8 cellular contexts compared by ENCODE assay signal in the genomic region with DNA sequence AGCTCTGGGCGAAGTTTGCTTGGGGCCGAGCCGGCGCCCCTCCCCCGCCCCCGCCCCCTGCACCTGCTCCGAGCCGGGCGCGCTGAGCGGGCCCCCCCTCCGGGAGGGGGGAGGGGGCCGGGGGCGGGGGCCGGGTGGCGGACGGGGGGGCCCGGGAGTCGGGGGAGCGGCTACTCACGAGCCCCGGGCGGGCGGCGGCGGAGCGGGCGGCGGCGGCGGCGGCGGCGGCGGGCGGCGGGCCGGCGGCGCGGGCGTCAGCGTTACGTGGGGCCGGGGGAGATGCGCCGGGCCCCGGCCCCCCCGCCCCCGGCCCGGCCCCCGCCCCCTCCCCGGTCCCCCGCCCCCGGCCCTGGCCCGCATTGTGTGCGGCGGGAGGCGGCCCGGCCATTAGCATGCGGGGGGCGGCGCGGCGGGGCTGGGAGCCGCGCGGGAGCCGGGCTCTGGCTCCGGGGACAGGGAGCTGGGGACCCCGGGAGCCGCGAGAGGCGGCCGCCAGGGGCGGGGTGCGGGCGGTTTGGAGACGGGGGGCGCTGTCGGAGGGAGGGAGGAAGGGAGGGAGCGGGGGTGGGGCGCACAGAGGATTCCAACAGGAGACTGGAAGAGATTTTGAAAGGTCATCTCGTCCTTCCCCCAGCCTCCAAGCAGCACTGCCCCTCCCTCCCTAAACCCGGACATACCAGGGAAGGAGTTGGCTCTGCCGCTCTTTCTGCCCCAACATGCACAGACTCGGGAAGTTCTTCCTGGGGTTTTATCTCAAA. TPM values are rescaled to one million over a fixed set of nuclear protein-coding genes. Genes with fewer than 3 reads are reported as not detected.
DNase-seq lines count a peak whose midpoint lies in the region; ATAC-seq lines count a peak whose summit lies in the region.

ZNF219 (minus strand) TSS at position 522 of the 758 bp plus-strand sequence. CDS start 5,064 bp downstream, outside the sequence.

- peak within 1 kb of the TSS; percentile 90 to 93 (median 90) for H3K27ac Mint-ChIP-seq in CD4-positive, CD25-positive, alpha-beta regulatory T cell
- H3K27ac Mint-ChIP-seq in central memory CD8-positive, alpha-beta T cell (ENCODE audit: low read depth) = peak within 1 kb of the TSS; percentile 80

- H3K4me3 ChIP-seq in CD4-positive, CD25-positive, alpha-beta regulatory T cell (ENCODE audit: low read depth, low read length) = peak within 1 kb of the TSS; percentile 71
- H3K4me3 ChIP-seq in iPS-20b (ENCODE audit: low read length) (peak within 1 kb of the TSS; percentile 89), skeletal muscle cell (ENCODE audit: low read depth, low read length) (peak within 1 kb of the TSS; percentile 65)

- peaks cover 22% of the 10 kb centered on the region for H3K4me1 ChIP-seq in CD4-positive, CD25-positive, alpha-beta regulatory T cell (ENCODE audit: control insufficient read depth, insufficient read depth, low read length, poor library complexity, severe bottlenecking)
- H3K4me1 ChIP-seq in iPS-20b (ENCODE audit: insufficient read depth, low read length) = peaks cover 62% of the 10 kb centered on the region

- peak; percentile 28 to 29 for ATAC-seq in CD4-positive, CD25-positive, alpha-beta regulatory T cell (ENCODE audit: low read depth in 2 of 2)
- peak; percentile 33 for ATAC-seq in HG02885 (IDR thresholded peaks at IDR 0.05; ENCODE audit: poor library complexity, unreplicated experiment)
- peak; percentile 33 for ATAC-seq in central memory CD8-positive, alpha-beta T cell (replicated peaks; ENCODE audit: extremely low read depth, poor library complexity, severe bottlenecking)
- ATAC-seq in GM19035 (IDR thresholded peaks at IDR 0.05; ENCODE audit: unreplicated experiment) = no peak
- ATAC-seq in GM19397 (IDR thresholded peaks at IDR 0.05; ENCODE audit: unreplicated experiment) = no peak

- H3K9me3 ChIP-seq in CD4-positive, CD25-positive, alpha-beta regulatory T cell (ENCODE audit: control insufficient read depth in 2 of 2, low read length in 2 of 2) = no peaks in the 10 kb centered on the region
- no peaks in the 10 kb centered on the region for H3K9me3 ChIP-seq in iPS-20b (ENCODE audit: insufficient read depth, low read depth, low read length)

- H3K9ac ChIP-seq in iPS-20b (ENCODE audit: low read depth, low read length) = peak within 1 kb of the TSS; percentile 95

- H3K9me3 Mint-ChIP-seq in CD4-positive, CD25-positive, alpha-beta regulatory T cell = peaks cover 0 to 4% (median 0%) of the 10 kb centered on the region in 7 donors
- no peaks in the 10 kb centered on the region for H3K9me3 Mint-ChIP-seq in central memory CD8-positive, alpha-beta T cell

- H3K4me3 Mint-ChIP-seq in CD4-positive, CD25-positive, alpha-beta regulatory T cell = peak within 1 kb of the TSS; percentile 86 to 96 (median 90)
- peak within 1 kb of the TSS; percentile 86 for H3K4me3 Mint-ChIP-seq in central memory CD8-positive, alpha-beta T cell

- peaks cover 12 to 28% (median 14%) of the 10 kb centered on the region in 4 donors for H3K4me1 Mint-ChIP-seq in CD4-positive, CD25-positive, alpha-beta regulatory T cell
- H3K4me1 Mint-ChIP-seq in central memory CD8-positive, alpha-beta T cell = peaks cover 19% of the 10 kb centered on the region

- H3K36me3 ChIP-seq in CD4-positive, CD25-positive, alpha-beta regulatory T cell (ENCODE audit: control insufficient read depth, insufficient read depth, low read length) = no peaks in the 10 kb centered on the region
- peaks cover 7% of the 10 kb centered on the region; the same call in 1 of the 2 replicates for H3K36me3 ChIP-seq in iPS-20b (ENCODE audit: insufficient read depth, low read depth, low read length)

- peak in 1 of 3 donors; percentile 46 for DNase-seq in CD4-positive, CD25-positive, alpha-beta regulatory T cell
- DNase-seq in SK-N-DZ (ENCODE audit: low spot score) (peak; percentile 59), skeletal muscle cell (ENCODE audit: low read depth) (no peak)
- DNase-seq in central memory CD8-positive, alpha-beta T cell (ENCODE audit: low spot score in 2 of 2) = no peak

- H3K27me3 Mint-ChIP-seq in CD4-positive, CD25-positive, alpha-beta regulatory T cell = peaks cover 17% of the 10 kb centered on the region
- H3K27me3 Mint-ChIP-seq in central memory CD8-positive, alpha-beta T cell = peaks cover 10% of the 10 kb centered on the region

- H3K27ac ChIP-seq in CD4-positive, CD25-positive, alpha-beta regulatory T cell (ENCODE audit: insufficient read depth, low read length, poor library complexity, severe bottlenecking) = peak within 1 kb of the TSS; percentile 63
- peak within 1 kb of the TSS; percentile 94 for H3K27ac ChIP-seq in iPS-20b (ENCODE audit: low read length)

- no peaks in the 10 kb centered on the region for H3K36me3 Mint-ChIP-seq in CD4-positive, CD25-positive, alpha-beta regulatory T cell
- H3K36me3 Mint-ChIP-seq in central memory CD8-positive, alpha-beta T cell (ENCODE audit: insufficient read depth) = peaks cover 4% of the 10 kb centered on the region

- peaks cover 1% of the 10 kb centered on the region for H3K27me3 ChIP-seq in CD4-positive, CD25-positive, alpha-beta regulatory T cell (ENCODE audit: control insufficient read depth, insufficient read depth, low read length)
- H3K27me3 ChIP-seq in iPS-20b (ENCODE audit: insufficient read depth, low read length) = no peaks in the 10 kb centered on the region

RNA-seq across cellular contexts. Expression of gene ZNF219, which starts in this region (rescaled TPM):
- 5.0 TPM for total RNA-seq in CD4-positive, CD25-positive, alpha-beta regulatory T cell
- polyA plus RNA-seq in CD4-positive, CD25-positive, alpha-beta regulatory T cell = 1 to 10 TPM; 1.1 to 1.9 (median 1.3) TPM
- polyA plus RNA-seq in SK-N-DZ (2014; cell fraction: cytosol; rRNA removed) = 39.1 and 51.2 TPM in 2 replicates
- polyA plus RNA-seq in SK-N-DZ (2014; cell fraction: nucleus; rRNA removed) = 50.4 and 56.3 TPM in 2 replicates

Comparison
In these comparisons a context has a peak if more than half of its experiments do, and no peak if none do; other contexts are left out.
1. ATAC-seq: peak in CD4-positive, CD25-positive, alpha-beta regulatory T cell (2 of 2), HG02885 (single experiment) and central memory CD8-positive, alpha-beta T cell (single experiment); none in GM19035 (single experiment) and GM19397 (single experiment).
2. Peak in every context shown above with its lines, with median percentiles within 50 percentile points of each other: H3K4me3 ChIP-seq.